11 cellular contexts compared by ENCODE assay signal in the genomic region with DNA sequence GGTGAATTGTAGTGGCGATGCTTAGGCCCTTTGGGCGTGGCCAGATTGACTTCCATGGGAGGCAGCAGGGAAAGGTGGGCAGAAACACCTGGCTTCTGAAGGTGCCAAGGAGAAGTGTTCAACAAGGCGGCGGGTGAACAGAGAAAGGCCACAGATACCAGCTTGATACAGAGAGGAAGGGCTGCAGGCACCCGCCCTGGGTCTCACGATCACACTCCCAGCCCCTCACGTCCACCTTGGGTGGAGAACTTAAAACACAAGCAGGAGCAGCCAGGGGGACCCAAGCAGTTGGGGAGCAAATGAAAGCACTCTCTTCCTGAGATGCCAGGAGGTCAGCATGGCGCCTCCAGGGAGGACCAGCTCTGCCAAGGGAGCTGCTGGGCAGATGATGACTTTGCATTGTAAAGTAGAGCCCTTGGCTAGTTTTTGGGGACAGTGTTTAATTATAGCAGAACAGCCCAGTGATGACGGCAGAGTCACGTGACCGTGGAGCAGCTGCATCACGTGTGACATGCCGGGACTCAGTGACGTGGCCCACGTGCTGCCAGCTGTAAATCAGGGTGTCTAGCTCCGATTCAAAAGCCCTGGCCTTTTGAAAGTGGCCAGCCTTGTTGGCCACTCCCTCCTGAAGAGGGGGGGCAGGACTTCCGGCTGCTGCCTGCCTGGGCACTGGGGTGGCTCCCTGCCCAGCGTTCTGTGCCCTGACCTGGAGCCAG. TPM values are rescaled to one million over a fixed set of nuclear protein-coding genes. Genes with fewer than 3 reads are reported as not detected.
DNase-seq lines count a peak whose midpoint lies in the region; ATAC-seq and TF ChIP-seq lines count a peak whose summit lies in the region.
"Had no signal": no experiment of that assay in that cellular context is flagged by ENCODE, and none has a peak within 500 bp of the region (broad histone marks: within the 10 kb centered on the region; RNA-seq: fewer than 3 reads in every experiment).

No MANE protein-coding gene starts in this region.

- H3K27ac Mint-ChIP-seq in HFFc6: no peak overlapping the region
- H3K27ac Mint-ChIP-seq: activated naive CD4-positive, alpha-beta T cell treated with anti-CD3 and anti-CD28 coated beads, Interleukin-2, amount 50 U/mL, for 24 hours had no signal

- H3K27ac ChIP-seq in SU-DHL-6 (ENCODE audit: low read depth, low read length) (peak overlapping the region; percentile 96), right cardiac atrium (ENCODE audit: low read length) (no peak overlapping the region)

- H3K27me3 Mint-ChIP-seq in HFFc6 (ENCODE audit: insufficient read depth): peaks cover 3% of the 10 kb centered on the region; the same call in 1 of the 2 replicates
- H3K27me3 Mint-ChIP-seq: activated naive CD4-positive, alpha-beta T cell treated with anti-CD3 and anti-CD28 coated beads, Interleukin-2, amount 50 U/mL, for 24 hours had no signal

- H3K9ac ChIP-seq in SU-DHL-6 (ENCODE audit: low read length): peak overlapping the region; percentile 78

- DNase-seq in EL (peak; percentile 22), right cardiac atrium (peak; percentile 70 to 85 (median 76)), sciatic nerve (ENCODE audit: low spot score) (peak; percentile 81), HFFc6 (no peak)
- no peak for DNase-seq in effector CD8-positive, alpha-beta T cell (lab: John Stamatoyannopoulos, UW)
- DNase-seq: KG1 had no signal

- peaks cover 47% of the 10 kb centered on the region for H3K79me2 ChIP-seq in SU-DHL-6 (ENCODE audit: insufficient read depth, low read length)

- no peaks in the 10 kb centered on the region for H3K36me3 Mint-ChIP-seq in HFFc6 (ENCODE audit: low read depth)

- H3K4me3 Mint-ChIP-seq in HFFc6: no peak overlapping the region
- H3K4me3 Mint-ChIP-seq: activated naive CD4-positive, alpha-beta T cell treated with anti-CD3 and anti-CD28 coated beads, Interleukin-2, amount 50 U/mL, for 24 hours had no signal

- no peaks in the 10 kb centered on the region for H3K36me3 ChIP-seq in SU-DHL-6 (ENCODE audit: low read length)

- peaks cover 90% of the 10 kb centered on the region for H3F3A ChIP-seq in SU-DHL-6 (ENCODE audit: insufficient read depth)

- H3K27me3 ChIP-seq in SU-DHL-6 (ENCODE audit: low read length): no peaks in the 10 kb centered on the region
- H3K27me3 ChIP-seq in right cardiac atrium (ENCODE audit: control insufficient read depth, insufficient read depth): no peaks in the 10 kb centered on the region

- intact Hi-C loops in right cardiac atrium (cut with DNase I): no loop called here
- intact Hi-C loops in sciatic nerve (cut with DNase I): no loop called here

- H4K20me1 ChIP-seq in SU-DHL-6 (ENCODE audit: low read depth, low read length): no peaks in the 10 kb centered on the region

- H3K9me2 ChIP-seq in SU-DHL-6 (replicated peaks; ENCODE audit: insufficient read depth, low read length): no peaks in the 10 kb centered on the region

- H2AFZ ChIP-seq in SU-DHL-6 (ENCODE audit: low read depth, low read length, severe bottlenecking): no peak overlapping the region

- H3K9me3 ChIP-seq in SU-DHL-6 (ENCODE audit: insufficient read depth, low read length) (no peaks in the 10 kb centered on the region), right cardiac atrium (ENCODE audit: control insufficient read depth, low read length) (no peaks in the 10 kb centered on the region)

- H3K9me3 Mint-ChIP-seq in HFFc6: peaks cover 12% of the 10 kb centered on the region
- H3K9me3 Mint-ChIP-seq: activated naive CD4-positive, alpha-beta T cell treated with anti-CD3 and anti-CD28 coated beads, Interleukin-2, amount 50 U/mL, for 24 hours had no signal

- whole genome bisulfite sequencing in right cardiac atrium: 57% methylated on average over 18 of the region's 18 CpGs

- peaks cover 3% of the 10 kb centered on the region for H3K4me1 ChIP-seq in right cardiac atrium (ENCODE audit: control insufficient read depth, insufficient read depth, low read length)

- no peaks in the 10 kb centered on the region for H3K4me1 Mint-ChIP-seq in HFFc6 (ENCODE audit: low read depth)

- H3K4me2 ChIP-seq in SU-DHL-6 (ENCODE audit: low read depth, low read length, poor library complexity, severe bottlenecking): peak overlapping the region; percentile 86

- H3K4me3 ChIP-seq in SU-DHL-6 (ENCODE audit: insufficient read depth, low read length, poor library complexity, severe bottlenecking) (peak overlapping the region; percentile 58), right cardiac atrium (ENCODE audit: low read length) (no peak overlapping the region)

- no peak for TF ChIP-seq CTCF in SU-DHL-6 (IDR thresholded peaks at IDR 0.05; ENCODE audit: insufficient read depth, low read length, poor library complexity, severe bottlenecking)
- TF ChIP-seq CTCF in HFFc6 (IDR thresholded peaks at IDR 0.05): no peak

- peak; percentile 60 to 77 for ATAC-seq in right cardiac atrium
- ATAC-seq in sciatic nerve: peak; percentile 75
- no peak for ATAC-seq in HG03354 (IDR thresholded peaks at IDR 0.05; ENCODE audit: poor library complexity, severe bottlenecking, unreplicated experiment)
- no peak for ATAC-seq in HG03039 (IDR thresholded peaks at IDR 0.05; ENCODE audit: unreplicated experiment)

RNA-seq across cellular contexts. Expression of gene SLC37A1, which starts 19.0 kb away (rescaled TPM):
- total RNA-seq in right cardiac atrium: 1 to 10 TPM; 2.7 to 2.9 (median 2.9) TPM
- polyA plus RNA-seq in right cardiac atrium: 1.9 TPM
- 7.4 TPM for total RNA-seq in sciatic nerve
- total RNA-seq in HFFc6 (2021; fragmentation: NEBNext Ultra II Directional; extraction: Animal tissue kit (Norgen Biotek cat#: 25700)): not detected

RNA-seq across cellular contexts. Expression of gene RSPH1, which starts 36.6 kb away (rescaled TPM):
- total RNA-seq in right cardiac atrium (not detected), sciatic nerve (0.58 TPM)
- polyA plus RNA-seq in right cardiac atrium: not detected
- total RNA-seq in HFFc6 (2021; fragmentation: NEBNext Ultra II Directional; extraction: Animal tissue kit (Norgen Biotek cat#: 25700)): not detected
- total RNA-seq: H1 had no signal

Comparison
In these comparisons a context has a peak if more than half of its experiments do, and no peak if none do; other contexts are left out.
1. DNase-seq: peak in EL (single experiment), right cardiac atrium (3 of 3) and sciatic nerve (single experiment); none in effector CD8-positive, alpha-beta T cell (single experiment) and HFFc6 (single experiment).
2. ATAC-seq: peak in right cardiac atrium (2 of 2) and sciatic nerve (single experiment); none in HG03354 (single experiment) and HG03039 (single experiment).